Comparison of ENCODE assay signal across 27 cellular contexts in genomic region chrX:123140454-123140853, GRCh38. TPM values are rescaled to one million over a fixed set of nuclear protein-coding genes. Genes with fewer than 3 reads are reported as not detected.
A peak's percentile ranks its signal among the peaks of the same experiment; 100 is the strongest.
DNase-seq lines count a peak whose midpoint lies in the region; ATAC-seq, FAIRE-seq and TF ChIP-seq lines count a peak whose summit lies in the region.
"Had no signal": no experiment of that assay in that cellular context is flagged by ENCODE, and none has a peak within 500 bp of the region (broad histone marks: within the 10 kb centered on the region; RNA-seq: fewer than 3 reads in every experiment).

No MANE protein-coding gene starts in this region.

- intact Hi-C loops in gastrocnemius medialis (cut with DNase I; ENCODE audit: low total_unique reads) = no loop called here

- H3K27me3 ChIP-seq in astrocyte (ENCODE audit: insufficient read depth, low read length) (no peaks in the 10 kb centered on the region), gastrocnemius medialis (no peaks in the 10 kb centered on the region)
- H3K27me3 ChIP-seq: BE2C had no signal

- H3K36me3 ChIP-seq in astrocyte (ENCODE audit: insufficient read depth, low read length) (no peaks in the 10 kb centered on the region), gastrocnemius medialis (no peaks in the 10 kb centered on the region)
- H3K36me3 ChIP-seq: BE2C; BLaER1 treated with 17β-estradiol and CSF1 and Interleukin-3, amounts not matched to agents 10 nM and 100 nM; HAP-1 had no signal

- H3K4me2 ChIP-seq in astrocyte (ENCODE audit: low read length) = no peak overlapping the region
- H3K4me2 ChIP-seq: A549; BLaER1 treated with 17β-estradiol and CSF1 and Interleukin-3, amounts not matched to agents 10 nM and 100 nM had no signal

- TF ChIP-seq CTCF in astrocyte (IDR thresholded peaks at IDR 0.05; ENCODE audit: insufficient read depth, low read depth, low read length) = no peak
- no peak for TF ChIP-seq CTCF in gastrocnemius medialis (IDR thresholded peaks at IDR 0.05 in 4 of 5, conservative IDR thresholded peaks at IDR 0.05 in 1 of 5)

- no peak for TF ChIP-seq POLR2A in gastrocnemius medialis (IDR thresholded peaks at IDR 0.05)

- no peak overlapping the region for H3K27ac ChIP-seq in astrocyte (ENCODE audit: low read depth, low read length)
- no peak overlapping the region for H3K27ac ChIP-seq in gastrocnemius medialis
- H3K27ac ChIP-seq: A549; BLaER1 treated with 17β-estradiol and CSF1 and Interleukin-3, amounts not matched to agents 10 nM and 100 nM had no signal

- no peaks in the 10 kb centered on the region for H3K36me3 Mint-ChIP-seq in astrocyte (ENCODE audit: low read depth, unreplicated experiment)
- H3K36me3 Mint-ChIP-seq: CD14-positive monocyte; CD8-positive, alpha-beta memory T cell had no signal

- H3K4me3 ChIP-seq in astrocyte (ENCODE audit: insufficient read depth, low read depth, low read length) (no peak overlapping the region), gastrocnemius medialis (no peak overlapping the region)
- H3K4me3 ChIP-seq: A549; BLaER1 treated with 17β-estradiol and CSF1 and Interleukin-3, amounts not matched to agents 10 nM and 100 nM; GM12878; HAP-1 had no signal

- no peaks in the 10 kb centered on the region for H3K4me1 Mint-ChIP-seq in astrocyte (ENCODE audit: low read depth, unreplicated experiment)
- H3K4me1 Mint-ChIP-seq: CD14-positive monocyte; CD8-positive, alpha-beta memory T cell had no signal

- ATAC-seq in gastrocnemius medialis (no peak), GM21447 (IDR thresholded peaks at IDR 0.05; ENCODE audit: unreplicated experiment) (no peak)
- ATAC-seq: A549, GM12878 had no signal

- H3K27ac Mint-ChIP-seq in astrocyte (ENCODE audit: unreplicated experiment) = no peak overlapping the region
- H3K27ac Mint-ChIP-seq: CD14-positive monocyte; CD4-positive, alpha-beta T cell; CD8-positive, alpha-beta memory T cell; HFFc6 had no signal

- H2AFZ ChIP-seq in astrocyte (ENCODE audit: low read depth, low read length) = no peak overlapping the region

- no peak overlapping the region for H3K9ac ChIP-seq in astrocyte (ENCODE audit: low read length)
- H3K9ac ChIP-seq: BLaER1 treated with 17β-estradiol and CSF1 and Interleukin-3, amounts not matched to agents 10 nM and 100 nM had no signal

- no peaks in the 10 kb centered on the region for H4K20me1 ChIP-seq in astrocyte (ENCODE audit: insufficient read depth, low read length)
- H4K20me1 ChIP-seq: BLaER1 treated with 17β-estradiol and CSF1 and Interleukin-3, amounts not matched to agents 10 nM and 100 nM had no signal

- H3K4me1 ChIP-seq in astrocyte (ENCODE audit: insufficient read depth, low read length) (no peaks in the 10 kb centered on the region), gastrocnemius medialis (no peaks in the 10 kb centered on the region)
- H3K4me1 ChIP-seq: A549; BE2C; BLaER1 treated with 17β-estradiol and CSF1 and Interleukin-3, amounts not matched to agents 10 nM and 100 nM; HAP-1 had no signal

- no peaks in the 10 kb centered on the region for H3K79me2 ChIP-seq in astrocyte (ENCODE audit: insufficient read depth, low read length)

- H3K9me3 ChIP-seq in astrocyte (ENCODE audit: insufficient read depth, low read depth, low read length) (no peaks in the 10 kb centered on the region), gastrocnemius medialis (no peaks in the 10 kb centered on the region)
- H3K9me3 ChIP-seq: A549; BE2C; BLaER1 treated with 17β-estradiol and CSF1 and Interleukin-3, amounts not matched to agents 10 nM and 100 nM; HAP-1 had no signal

- in situ Hi-C loops in gastrocnemius medialis (cut with MboI; ENCODE audit: low sequenced_read_pairs in 4 of 4) = no loop called here

- no peak overlapping the region for H3K4me3 Mint-ChIP-seq in astrocyte (ENCODE audit: unreplicated experiment)
- H3K4me3 Mint-ChIP-seq: CD14-positive monocyte; CD4-positive, alpha-beta T cell; CD8-positive, alpha-beta memory T cell; HFFc6 had no signal

- peak; percentile 20 for FAIRE-seq in astrocyte (lab: Jason Lieb, UNC)
- FAIRE-seq: D721Med, GM12878, GM19239, H54 had no signal

- no peaks in the 10 kb centered on the region for H3K9me3 Mint-ChIP-seq in astrocyte (ENCODE audit: unreplicated experiment)
- H3K9me3 Mint-ChIP-seq: CD14-positive monocyte, HFFc6 had no signal

- peak; percentile 64 for DNase-seq in NCI-H82 (lab: John Stamatoyannopoulos, UW)
- DNase-seq in astrocyte (ENCODE audit: low read depth) = no peak
- peak; percentile 0 for DNase-seq in left kidney (ENCODE audit: low read depth, low spot score)
- peak; percentile 35 for DNase-seq in renal cortical epithelial cell (ENCODE audit: low read depth)
- DNase-seq in gastrocnemius medialis = no peak
- no peak for DNase-seq in activated CD8-positive, alpha-beta memory T cell treated with anti-CD3 and anti-CD28 coated beads, Interleukin-2, amount 50 U/mL, for 48 hours
- DNase-seq: 8988T; ACHN; AML-193; BE2C; CD4-positive, alpha-beta T cell; CD8-positive, alpha-beta memory T cell; DMS 273 treated with DMSO at 0.1 percent for 48 hours; DMS79; EL; GDM1; GOT3; HFFc6 had no signal

- no peaks in the 10 kb centered on the region for H3K27me3 Mint-ChIP-seq in astrocyte (ENCODE audit: low read depth, unreplicated experiment)
- H3K27me3 Mint-ChIP-seq: CD4-positive, alpha-beta T cell; CD8-positive, alpha-beta memory T cell had no signal

RNA-seq across cellular contexts. Expression of gene GRIA3, which starts 43.6 kb away (rescaled TPM):
- total RNA-seq in astrocyte (18.6 and 27.8 TPM in 2 replicates), renal cortical epithelial cell (under 0.01 and 3.5 TPM in 2 replicates), gastrocnemius medialis (under 1 TPM in 3 of 4 donors, not detected in 1; 0.05 to 0.24 (median 0.09) TPM)
- total RNA-seq: CD4-positive, alpha-beta T cell had no signal

Comparison
In these comparisons a context has a peak if more than half of its experiments do, and no peak if none do; other contexts are left out.
1. DNase-seq: peak in NCI-H82 (single experiment), left kidney (single experiment) and renal cortical epithelial cell (single experiment); none in astrocyte (single experiment), gastrocnemius medialis (0 of 2) and activated CD8-positive, alpha-beta memory T cell treated with anti-CD3 and anti-CD28 coated beads, Interleukin-2, amount 50 U/mL, for 48 hours (single experiment).